In genomic region chr5:66958984-66959641, GRCh38 we compare ENCODE assay signal across 9 cellular contexts.
A peak's percentile ranks its signal among the peaks of the same experiment; 100 is the strongest.
DNase-seq lines count a peak whose midpoint lies in the region; ATAC-seq and TF ChIP-seq lines count a peak whose summit lies in the region.
"Had no signal": no experiment of that assay in that cellular context is flagged by ENCODE, and none has a peak within 500 bp of the region (broad histone marks: within the 10 kb centered on the region; RNA-seq: fewer than 3 reads in every experiment).

No MANE protein-coding gene starts in this region.

- H3K9ac ChIP-seq in duodenal mucosa (ENCODE audit: low read depth in 1 of 2, low read length in 2 of 2): no peak overlapping the region

- H3K4me1 ChIP-seq in duodenal mucosa (ENCODE audit: control insufficient read depth in 1 of 2, insufficient read depth in 2 of 2, low read length in 2 of 2) (peaks cover 0 to 4% of the 10 kb centered on the region in 2 donors), lower lobe of right lung (peaks cover 8% of the 10 kb centered on the region), thymus (ENCODE audit: control insufficient read depth, insufficient read depth, low read length) (no peaks in the 10 kb centered on the region)
- H3K4me1 ChIP-seq in CD8-positive, alpha-beta T cell (ENCODE audit: insufficient read depth, low read length): no peaks in the 10 kb centered on the region

- TF ChIP-seq CTCF in lower lobe of right lung (IDR thresholded peaks at IDR 0.05) (no peak), CD14-positive monocyte (IDR thresholded peaks at IDR 0.05) (no peak)
- TF ChIP-seq CTCF in CD8-positive, alpha-beta T cell (IDR thresholded peaks at IDR 0.05): no peak

- H3K27me3 ChIP-seq in duodenal mucosa (ENCODE audit: control insufficient read depth in 1 of 2, insufficient read depth in 2 of 2, low read length in 2 of 2): no peaks in the 10 kb centered on the region
- no peaks in the 10 kb centered on the region for H3K27me3 ChIP-seq in lower lobe of right lung (ENCODE audit: low read depth)
- no peaks in the 10 kb centered on the region for H3K27me3 ChIP-seq in thymus (ENCODE audit: control insufficient read depth, insufficient read depth)
- no peaks in the 10 kb centered on the region for H3K27me3 ChIP-seq in CD8-positive, alpha-beta T cell (ENCODE audit: insufficient read depth, low read length)

- H3K27ac ChIP-seq in duodenal mucosa (ENCODE audit: low read depth, low read length): no peak overlapping the region
- no peak overlapping the region for H3K27ac ChIP-seq in lower lobe of right lung
- H3K27ac ChIP-seq in thymus (ENCODE audit: low read depth): peak overlapping the region; percentile 42
- no peak overlapping the region for H3K27ac ChIP-seq in CD8-positive, alpha-beta T cell (ENCODE audit: low read depth, low read length)

- H3K9me3 ChIP-seq in duodenal mucosa (ENCODE audit: control insufficient read depth in 1 of 2, low read length in 2 of 2) (no peaks in the 10 kb centered on the region), lower lobe of right lung (no peaks in the 10 kb centered on the region), thymus (ENCODE audit: control insufficient read depth) (no peaks in the 10 kb centered on the region)
- H3K9me3 ChIP-seq in CD8-positive, alpha-beta T cell (ENCODE audit: low read length): no peaks in the 10 kb centered on the region

- no peaks in the 10 kb centered on the region for H3K9me3 Mint-ChIP-seq in CD8-positive, alpha-beta T cell
- H3K9me3 Mint-ChIP-seq in CD14-positive monocyte: peaks cover 0 to 2% (median 0%) of the 10 kb centered on the region in 7 donors

- H3K4me1 Mint-ChIP-seq in CD8-positive, alpha-beta T cell (ENCODE audit: low read depth): no peaks in the 10 kb centered on the region
- H3K4me1 Mint-ChIP-seq in CD14-positive monocyte: no peaks in the 10 kb centered on the region

- WGBS in thymus: 93% methylated on average over 11 of the region's 11 CpGs

- ATAC-seq in lower lobe of right lung (peak; percentile 76 to 77), GM21390 (IDR thresholded peaks at IDR 0.05; ENCODE audit: unreplicated experiment) (no peak), HG03095 (IDR thresholded peaks at IDR 0.05; ENCODE audit: unreplicated experiment) (no peak)
- ATAC-seq in CD8-positive, alpha-beta T cell: no peak
- ATAC-seq: activated CD8-positive, alpha-beta T cell treated with anti-CD3 and anti-CD28 coated beads, Interleukin-2, amount 10 ng/mL, durations not matched to agents 7 days and 5 days had no signal

- H3K4me3 Mint-ChIP-seq in CD8-positive, alpha-beta T cell: no peak overlapping the region
- no peak overlapping the region for H3K4me3 Mint-ChIP-seq in CD14-positive monocyte
- H3K4me3 Mint-ChIP-seq: activated CD8-positive, alpha-beta T cell treated with anti-CD3 and anti-CD28 coated beads, Interleukin-2, amount 10 ng/mL, durations not matched to agents 7 days and 5 days had no signal

- POLR2A ChIA-PET in CD8-positive, alpha-beta T cell (lab: Charles Lee): no interaction called here

- CTCF ChIA-PET in CD8-positive, alpha-beta T cell (lab: Charles Lee): interaction anchor here (0.7 kb wide), 1 partner anchor 29 kb away, joined by 3 read pairs; no protein-coding TSS in a partner anchor

- peak; percentile 47 for DNase-seq in NCI-H2029 (lab: John Stamatoyannopoulos, UW)
- DNase-seq in lower lobe of right lung: peak; percentile 57
- no peak for DNase-seq in CD8-positive, alpha-beta T cell
- DNase-seq in CD14-positive monocyte (ENCODE audit: low spot score): no peak
- DNase-seq: activated CD8-positive, alpha-beta T cell treated with anti-CD3 and anti-CD28 coated beads, Interleukin-2, amount 10 ng/mL, durations not matched to agents 7 days and 5 days had no signal

- H3K36me3 Mint-ChIP-seq in CD8-positive, alpha-beta T cell: no peaks in the 10 kb centered on the region
- H3K36me3 Mint-ChIP-seq in CD14-positive monocyte: no peaks in the 10 kb centered on the region

- no peaks in the 10 kb centered on the region for H3K36me3 ChIP-seq in duodenal mucosa (ENCODE audit: control insufficient read depth in 1 of 2, insufficient read depth in 2 of 2, low read length in 2 of 2)
- H3K36me3 ChIP-seq in lower lobe of right lung: no peaks in the 10 kb centered on the region
- no peaks in the 10 kb centered on the region for H3K36me3 ChIP-seq in thymus (ENCODE audit: control insufficient read depth, insufficient read depth)
- H3K36me3 ChIP-seq in CD8-positive, alpha-beta T cell (ENCODE audit: insufficient read depth, low read length): no peaks in the 10 kb centered on the region

- H3K4me3 ChIP-seq in duodenal mucosa (ENCODE audit: low read depth in 1 of 2, low read length in 2 of 2): peak overlapping the region; percentile 1 to 25
- peak overlapping the region; percentile 43 for H3K4me3 ChIP-seq in lower lobe of right lung
- no peak overlapping the region for H3K4me3 ChIP-seq in thymus (ENCODE audit: low read length)
- no peak overlapping the region for H3K4me3 ChIP-seq in CD8-positive, alpha-beta T cell (ENCODE audit: low read depth, low read length)

- no peak overlapping the region for H3K27ac Mint-ChIP-seq in CD8-positive, alpha-beta T cell
- no peak overlapping the region for H3K27ac Mint-ChIP-seq in CD14-positive monocyte
- H3K27ac Mint-ChIP-seq: activated CD8-positive, alpha-beta T cell treated with anti-CD3 and anti-CD28 coated beads, Interleukin-2, amount 10 ng/mL, durations not matched to agents 7 days and 5 days had no signal

- intact Hi-C loops in lower lobe of right lung (cut with DNase I): no loop called here
- intact Hi-C loops in CD8-positive, alpha-beta T cell (cut with DNase I, micrococcal nuclease): no loop called here
- intact Hi-C loops in CD14-positive monocyte (cut with micrococcal nuclease): no loop called here

- peaks cover 8% of the 10 kb centered on the region for H3K27me3 Mint-ChIP-seq in CD8-positive, alpha-beta T cell (ENCODE audit: low read depth)
- peaks cover 0 to 1% (median 0%) of the 10 kb centered on the region in 3 donors for H3K27me3 Mint-ChIP-seq in CD14-positive monocyte (ENCODE audit: low read depth in 3 of 3)

Comparison
In these comparisons a context has a peak if more than half of its experiments do, and no peak if none do; other contexts are left out.
1. DNase-seq: peak in NCI-H2029 (single experiment) and lower lobe of right lung (single experiment); none in CD8-positive, alpha-beta T cell (0 of 7) and CD14-positive monocyte (single experiment).
2. H3K4me3 ChIP-seq: peak in duodenal mucosa (2 of 2) and lower lobe of right lung (single experiment); none in thymus (single experiment) and CD8-positive, alpha-beta T cell (single experiment).
3. ATAC-seq: peak in lower lobe of right lung (2 of 2); none in CD8-positive, alpha-beta T cell (single experiment), GM21390 (single experiment) and HG03095 (single experiment).